Comparison of ENCODE assay signal across 9 cellular contexts in the genomic region with DNA sequence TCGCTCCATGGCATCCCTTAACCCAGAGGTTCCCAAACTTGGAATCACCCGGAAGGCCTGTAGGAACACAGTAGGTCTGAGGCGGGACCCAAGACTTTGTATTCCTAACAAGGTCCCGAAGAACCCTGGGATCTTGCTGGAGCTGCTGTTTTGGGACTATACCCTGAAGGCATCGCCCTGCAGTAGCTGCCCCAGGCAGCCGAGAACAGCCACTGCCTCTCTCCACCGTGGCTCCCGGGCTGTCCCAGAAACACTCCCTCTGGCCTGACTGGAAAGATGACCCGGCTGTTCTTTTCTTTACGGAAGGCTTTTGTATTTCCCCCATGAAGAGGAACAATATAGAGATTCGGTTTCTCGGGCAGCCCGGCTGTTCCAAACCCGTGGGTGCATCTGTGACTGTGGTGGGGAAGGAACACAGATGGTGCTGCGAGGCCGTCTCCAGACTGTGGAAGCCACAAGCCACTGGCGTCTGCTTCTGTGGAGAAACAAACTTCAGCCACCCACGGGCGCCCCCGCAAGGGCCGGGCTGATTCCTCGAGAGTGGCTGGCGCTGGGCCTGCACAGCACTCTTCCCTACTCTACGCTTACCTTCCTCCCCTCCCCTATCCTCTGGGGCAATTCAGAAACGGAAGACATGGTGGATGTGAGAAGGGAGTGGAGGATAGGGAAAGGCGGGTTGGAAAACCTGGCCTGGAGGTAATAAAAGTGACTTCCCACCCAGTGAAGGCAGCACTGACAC. TPM values are rescaled to one million over a fixed set of nuclear protein-coding genes. Genes with fewer than 3 reads are reported as not detected.
A peak's percentile ranks its signal among the peaks of the same experiment; 100 is the strongest.
DNase-seq lines count a peak whose midpoint lies in the region; ATAC-seq lines count a peak whose summit lies in the region.
"Had no signal": no experiment of that assay in that cellular context is flagged by ENCODE, and none has a peak within 500 bp of the region (broad histone marks: within the 10 kb centered on the region; RNA-seq: fewer than 3 reads in every experiment).

No MANE protein-coding gene starts in this region.

- no peaks in the 10 kb centered on the region for H3K9me3 ChIP-seq in HUES48 (ENCODE audit: control insufficient read depth, insufficient read depth, low read length)

- no peaks in the 10 kb centered on the region for H3K36me3 Mint-ChIP-seq in memory B cell

- no peaks in the 10 kb centered on the region for H3K27me3 ChIP-seq in HUES48 (ENCODE audit: control insufficient read depth, insufficient read depth, low read length)

- DNase-seq in Ammon's horn (ENCODE audit: low spot score) (peak; percentile 67), dermis blood vessel endothelial cell (peak; percentile 30), memory B cell (ENCODE audit: low spot score in 2 of 2) (no peak), ACHN (no peak), NCI-H128 (lab: John Stamatoyannopoulos, UW; ENCODE audit: unreplicated experiment) (no peak), SKM-1 (lab: John Stamatoyannopoulos, UW; ENCODE audit: unreplicated experiment) (no peak), NCI-H345 (lab: John Stamatoyannopoulos, UW) (no peak)
- DNase-seq: activated CD4-positive, CD25-positive, alpha-beta regulatory T cell had no signal

- no peaks in the 10 kb centered on the region for H3K36me3 ChIP-seq in HUES48 (ENCODE audit: control insufficient read depth, insufficient read depth, low read length)

- peaks cover 28% of the 10 kb centered on the region for H3K4me1 ChIP-seq in HUES48 (ENCODE audit: control insufficient read depth, insufficient read depth, low read length)

- no peak overlapping the region for H3K4me3 Mint-ChIP-seq in memory B cell

- peaks cover 10% of the 10 kb centered on the region for H3K27me3 Mint-ChIP-seq in memory B cell

- in situ Hi-C loops in ACHN (cut with HindIII; ENCODE audit: low pct_ligation_motif_present, low pct_unique_long_range_greater_than_20kb, low sequenced_read_pairs), result no loop called here

- H3K9ac ChIP-seq in HUES48 (ENCODE audit: low read depth, low read length), result no peak overlapping the region

- no peak overlapping the region for H3K4me3 ChIP-seq in HUES48 (ENCODE audit: low read depth, low read length)

- peak; percentile 34 for ATAC-seq in memory B cell (ENCODE audit: low read depth)

- peak overlapping the region; percentile 72 for H3K27ac ChIP-seq in HUES48 (ENCODE audit: low read depth, low read length)

- no peak overlapping the region for H3K27ac Mint-ChIP-seq in memory B cell

- H3K4me1 Mint-ChIP-seq in memory B cell, result peaks cover 2% of the 10 kb centered on the region

- H3K9me3 Mint-ChIP-seq in memory B cell, result no peaks in the 10 kb centered on the region

RNA-seq across cellular contexts. Expression of gene VASH2, which starts 33.8 kb away (rescaled TPM):
- 0.17 and 0.19 TPM in 2 replicates for total RNA-seq in dermis blood vessel endothelial cell

RNA-seq across cellular contexts. Expression of gene FLVCR1, which starts 58.5 kb away (rescaled TPM):
- total RNA-seq in dermis blood vessel endothelial cell, result 15.6 and 16.2 TPM in 2 replicates

Comparison
In these comparisons a context has a peak if more than half of its experiments do, and no peak if none do; other contexts are left out.
1. DNase-seq: peak in Ammon's horn (single experiment) and dermis blood vessel endothelial cell (single experiment); none in memory B cell (0 of 2), ACHN (single experiment), NCI-H128 (single experiment), SKM-1 (single experiment) and NCI-H345 (single experiment).